ENCODE assay signal across 8 cellular contexts in the genomic region with DNA sequence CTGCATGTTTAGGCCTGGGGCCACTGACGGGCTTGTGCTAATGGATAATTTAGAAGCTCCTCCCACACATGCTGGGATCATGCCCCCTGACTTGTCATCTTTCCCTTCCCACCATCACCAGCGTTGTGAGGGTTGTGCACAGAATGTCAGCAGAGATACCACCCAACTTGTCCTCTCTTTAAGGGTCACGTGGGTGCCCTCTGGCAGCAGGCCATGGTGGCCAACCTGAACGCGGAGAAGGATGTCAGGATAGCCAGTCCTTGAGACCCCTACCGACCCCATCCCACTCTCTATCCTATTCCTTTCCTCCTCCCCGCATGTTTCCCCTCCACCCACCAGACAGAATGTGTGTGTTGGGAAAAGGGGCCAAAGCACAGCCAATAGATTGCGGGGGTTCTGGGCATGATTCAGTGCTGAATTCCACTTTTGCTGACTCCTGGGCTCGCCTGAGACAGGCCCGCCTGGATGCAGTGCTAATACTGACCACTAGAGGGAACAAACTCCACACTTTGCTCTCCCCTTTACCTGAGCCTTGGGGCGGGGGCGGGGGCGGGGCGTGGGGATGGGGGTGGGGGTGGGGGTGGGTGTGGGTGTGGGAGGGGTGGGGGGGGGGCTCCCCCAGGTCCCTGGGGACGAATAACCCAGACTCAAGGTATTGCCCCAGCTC. TPM values are rescaled to one million over a fixed set of nuclear protein-coding genes. Genes with fewer than 3 reads are reported as not detected.
DNase-seq lines count a peak whose midpoint lies in the region; ATAC-seq, FAIRE-seq and TF ChIP-seq lines count a peak whose summit lies in the region.

A gene (minus strand): TSS at position 10 of the 667 bp plus-strand sequence. CDS start 143 bp downstream, outside the sequence.

- H3K9me3 Mint-ChIP-seq in WTC11: no peaks in the 10 kb centered on the region

- H3K79me2 ChIP-seq in HepG2 (ENCODE audit: insufficient read depth, low read length): no peaks in the 10 kb centered on the region

- BruUV-seq in HepG2 (replicated peaks; lab: Mats Ljungman, UMichigan): no TSS peak

- no peak within 1 kb of the TSS for H2AFZ ChIP-seq in HepG2 (ENCODE audit: low read length)

- DNase-seq in ELR (ENCODE audit: low read depth) (peak; percentile 78), LHCN-M2 (ENCODE audit: low read depth) (peak; percentile 22), WTC11 (ENCODE audit: low spot score) (peak; percentile 86), cardiac fibroblast (ENCODE audit: low read depth in 2 of 2) (peak; percentile 53 to 64), HepG2 (ENCODE audit: low spot score) (peak; percentile 29), pons (ENCODE audit: low spot score) (no peak)
- peak; percentile 28 to 37 for DNase-seq in stimulated activated CD8-positive, alpha-beta memory T cell treated with anti-CD3 and anti-CD28 coated beads, Interleukin-4, amount 100 ng/mL, for 1 hour (ENCODE audit: low read depth in 2 of 2, low spot score in 1 of 2)

- no peaks in the 10 kb centered on the region for H3K36me3 ChIP-seq in HepG2 (replicated peaks in 1 of 2; ENCODE audit: control insufficient read depth in 1 of 2, insufficient read depth in 2 of 2, low read length in 2 of 2)

- ATAC-seq in WTC11: peak; percentile 83
- ATAC-seq in HepG2: peak; percentile 88
- no peak for ATAC-seq in HG03139 (IDR thresholded peaks at IDR 0.05; ENCODE audit: unreplicated experiment)

- H3K27me3 ChIP-seq in HepG2 (ENCODE audit: control insufficient read depth in 1 of 2, insufficient read depth in 2 of 2, low read length in 2 of 2): peaks cover under 1 to 1% of the 10 kb centered on the region in 2 experiments; a peak in 4 of 5 replicates

- no peak within 1 kb of the TSS for H3K27ac ChIP-seq in HepG2 (ENCODE audit: extremely low read length, insufficient read depth, low read length)

- H3K4me1 ChIP-seq in HepG2 (ENCODE audit: insufficient read depth, low read length): peaks cover 9% of the 10 kb centered on the region; the same call in 1 of the 2 replicates

- POLR2A ChIA-PET in WTC11 (lab: Charles Lee) (no interaction called here), HepG2 (lab: Yijun Ruan, JAX) (no interaction called here)

- no peak for TF ChIP-seq EP300 in HepG2 (IDR thresholded peaks at IDR 0.05; ENCODE audit: low read depth in 2 of 2, low read length in 2 of 2)
- no peak for TF ChIP-seq EP300 in HepG2 (CRISPR knock-in tag; IDR thresholded peaks at IDR 0.05; ENCODE audit: borderline replicate concordance)

- 31% methylated on average over 10 of the region's 15 CpGs for WGBS in HepG2 (ENCODE audit: low lambda C conversion rate)

- TF ChIP-seq POLR2A in HepG2 (IDR thresholded peaks at IDR 0.05; ENCODE audit: insufficient read depth in 1 of 2, low read depth in 2 of 2, low read length in 2 of 2): no peak

- H3K9ac ChIP-seq in HepG2 (ENCODE audit: insufficient read depth, low read depth, low read length): no peak within 1 kb of the TSS

- intact Hi-C loops in HepG2 (cut with micrococcal nuclease; ENCODE audit: unreplicated experiment): no loop called here

- peak within 1 kb of the TSS; percentile 23; the same call in 1 of the 2 replicates for H3K4me3 Mint-ChIP-seq in WTC11

- H3K9me3 ChIP-seq in HepG2 (ENCODE audit: low read length): no peaks in the 10 kb centered on the region

- no peaks in the 10 kb centered on the region for H4K20me1 ChIP-seq in HepG2 (ENCODE audit: insufficient read depth, low read length)

- no peak within 1 kb of the TSS for H3K4me3 ChIP-seq in cardiac fibroblast (replicated peaks in 1 of 2; ENCODE audit: low read depth in 2 of 2, low read length in 2 of 2)
- no peak within 1 kb of the TSS for H3K4me3 ChIP-seq in HepG2 (replicated peaks in 1 of 3; ENCODE audit: insufficient read depth in 1 of 3, low read depth in 2 of 3, low read length in 3 of 3)

- peaks cover 4% of the 10 kb centered on the region; the same call in 1 of the 2 replicates for H3K27me3 Mint-ChIP-seq in WTC11 (ENCODE audit: low read depth)

- TF ChIP-seq CTCF in WTC11 (IDR thresholded peaks at IDR 0.05): peak; percentile 81
- TF ChIP-seq CTCF in cardiac fibroblast (IDR thresholded peaks at IDR 0.05; ENCODE audit: low read depth, low read length): peak; percentile 77
- peak; percentile 60 for TF ChIP-seq CTCF in HepG2 (CRISPR knock-in tag; IDR thresholded peaks at IDR 0.05)

- no peak for FAIRE-seq in HepG2 (lab: Jason Lieb, UNC)

- CTCF ChIA-PET in WTC11 (lab: Charles Lee) (interaction anchor here (0.8 to 4.0 kb wide), 31 partner anchors 8 to 251 kb away, joined by 3 to 41 read pairs (median 6); a partner anchor contains a TSS), HepG2 (lab: Yijun Ruan, JAX; ENCODE audit: low intra/inter-chr PET ratio, low total read pairs) (interaction anchor here (1.3 kb wide), 1 partner anchor 16 kb away, joined by 4 read pairs; no protein-coding TSS in a partner anchor)

- peaks cover 20% of the 10 kb centered on the region for H3K4me1 Mint-ChIP-seq in WTC11

- in situ Hi-C loops in HepG2 (cut with HindIII; ENCODE audit: extremely low pct_ligation_motif_present, low pct_unique_long_range_greater_than_20kb): no loop called here

- peak within 1 kb of the TSS; percentile 79 for H3K27ac Mint-ChIP-seq in WTC11

- H3K36me3 Mint-ChIP-seq in WTC11: no peaks in the 10 kb centered on the region

- no peak for TF ChIP-seq RAD21 in HepG2 (CRISPR knock-in tag; IDR thresholded peaks at IDR 0.05)

- H3K4me2 ChIP-seq in HepG2 (ENCODE audit: low read depth, low read length): peak within 1 kb of the TSS; percentile 50

TF ChIP-seq in WTC11, 78 proteins besides CTCF, POLR2A, EP300 and RAD21 (continues in another document):
- TF ChIP-seq ATF1 (CRISPR knock-in tag; IDR thresholded peaks at IDR 0.05) (no peak), ZNF263 (CRISPR knock-in tag; IDR thresholded peaks at IDR 0.05; ENCODE audit: low read depth) (no peak), ESRRA (CRISPR knock-in tag; IDR thresholded peaks at IDR 0.05; ENCODE audit: borderline replicate concordance) (no peak), ZNF232 (CRISPR knock-in tag; IDR thresholded peaks at IDR 0.05) (no peak), TCF7 (CRISPR knock-in tag; IDR thresholded peaks at IDR 0.05; ENCODE audit: low read depth) (no peak)
- TF ChIP-seq, protein P1, sequence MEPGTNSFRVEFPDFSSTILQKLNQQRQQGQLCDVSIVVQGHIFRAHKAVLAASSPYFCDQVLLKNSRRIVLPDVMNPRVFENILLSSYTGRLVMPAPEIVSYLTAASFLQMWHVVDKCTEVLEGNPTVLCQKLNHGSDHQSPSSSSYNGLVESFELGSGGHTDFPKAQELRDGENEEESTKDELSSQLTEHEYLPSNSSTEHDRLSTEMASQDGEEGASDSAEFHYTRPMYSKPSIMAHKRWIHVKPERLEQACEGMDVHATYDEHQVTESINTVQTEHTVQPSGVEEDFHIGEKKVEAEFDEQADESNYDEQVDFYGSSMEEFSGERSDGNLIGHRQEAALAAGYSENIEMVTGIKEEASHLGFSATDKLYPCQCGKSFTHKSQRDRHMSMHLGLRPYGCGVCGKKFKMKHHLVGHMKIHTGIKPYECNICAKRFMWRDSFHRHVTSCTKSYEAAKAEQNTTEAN (CRISPR knock-in tag; IDR thresholded peaks at IDR 0.05): no peak

TF ChIP-seq in HepG2, 621 proteins besides CTCF, POLR2A, EP300 and RAD21 (continues in another document):
- TF ChIP-seq ZNF552 (CRISPR knock-in tag; IDR thresholded peaks at IDR 0.05; ENCODE audit: borderline replicate concordance) (no peak), ZFP82 (CRISPR knock-in tag; IDR thresholded peaks at IDR 0.05; ENCODE audit: borderline replicate concordance) (no peak), CCAR2 (optimal IDR thresholded peaks at IDR 0.05; ENCODE audit: low read depth, low read length) (no peak), SRSF1 (optimal IDR thresholded peaks at IDR 0.05; ENCODE audit: low read depth, low read length) (no peak), ZEB1 (IDR thresholded peaks at IDR 0.05; ENCODE audit: insufficient replicate concordance, low read depth) (no peak)

RNA-seq across cellular contexts. Expression of the gene that starts here (rescaled TPM):
- total RNA-seq in LHCN-M2 (2014; rRNA removed) (not detected in 2 replicates), WTC11 (2021) (0.35 to 1.3 TPM (median 0.60 TPM) in 3 replicates), HepG2 (2016; rRNA removed; fragmentation: Illumina TruSeq; extraction: Trizol) (not detected in 2 replicates)
- polyA plus RNA-seq in LHCN-M2 (2012): not detected
- total RNA-seq in HepG2 (2016; cell fraction: cytosol; rRNA removed; fragmentation: Illumina TruSeq; extraction: Trizol; ENCODE audit: low read depth): not detected in 2 replicates
- not detected in 2 replicates for total RNA-seq in HepG2 (2016; cell fraction: insoluble cytoplasmic fraction; rRNA removed; fragmentation: Illumina TruSeq; extraction: Trizol)
- total RNA-seq in HepG2 (2016; cell fraction: membrane; rRNA removed; fragmentation: Illumina TruSeq; extraction: Trizol): not detected in 2 replicates
- total RNA-seq in HepG2 (2016; cell fraction: nucleus; rRNA removed; fragmentation: Illumina TruSeq; extraction: Trizol): not detected in 2 replicates
- not detected in 2 replicates for polyA plus RNA-seq in HepG2 (2011; rRNA removed)
- not detected in 2 replicates for polyA plus RNA-seq in HepG2 (2011; cell fraction: cytosol; rRNA removed)
- polyA plus RNA-seq in HepG2 (2011; cell fraction: nucleus; rRNA removed): not detected in 2 replicates
- not detected in 2 replicates for polyA plus RNA-seq in HepG2 (2012)
- not detected in 2 replicates for polyA plus RNA-seq in HepG2 (2016; cell fraction: cytosol; fragmentation: Illumina TruSeq; extraction: Trizol; ENCODE audit: low read depth)
- polyA plus RNA-seq in HepG2 (2016; cell fraction: insoluble cytoplasmic fraction; fragmentation: Illumina TruSeq; extraction: Trizol; ENCODE audit: low read depth): not detected in 2 replicates
- not detected in 2 replicates for polyA plus RNA-seq in HepG2 (2016; cell fraction: membrane; fragmentation: Illumina TruSeq; extraction: Trizol; ENCODE audit: low read depth)
- not detected in 2 replicates for polyA plus RNA-seq in HepG2 (2016; cell fraction: nucleus; fragmentation: Illumina TruSeq; extraction: Trizol; ENCODE audit: insufficient read depth, low read depth)
- not detected in 2 replicates for polyA minus RNA-seq in HepG2 (2011; rRNA and poly(A)+ RNA removed; ENCODE audit: low replicate concordance)
- not detected in 2 replicates for polyA minus RNA-seq in HepG2 (2011; cell fraction: cytosol; rRNA and poly(A)+ RNA removed)
- polyA minus RNA-seq in HepG2 (2011; cell fraction: nucleus; rRNA and poly(A)+ RNA removed): not detected in 2 replicates

Comparison
In these comparisons a context has a peak if more than half of its experiments do, and no peak if none do; other contexts are left out.
1. Peak in DNase-seq in LHCN-M2; RNA of the gene not detected or under 1 TPM.
2. Peak in DNase-seq, ATAC-seq and H3K4me2 ChIP-seq in HepG2; RNA of the gene not detected or under 1 TPM.